Comparison of ENCODE assay signal across 20 cellular contexts in genomic region chr20:1920826-1921225, GRCh38. TPM values are rescaled to one million over a fixed set of nuclear protein-coding genes. Genes with fewer than 3 reads are reported as not detected.
DNase-seq lines count a peak whose midpoint lies in the region; ATAC-seq, FAIRE-seq and TF ChIP-seq lines count a peak whose summit lies in the region.
"Had no signal": no experiment of that assay in that cellular context is flagged by ENCODE, and none has a peak within 500 bp of the region (broad histone marks: within the 10 kb centered on the region; RNA-seq: fewer than 3 reads in every experiment).

No MANE protein-coding gene starts in this region.

- POLR2A ChIA-PET in A549 (lab: Yijun Ruan, JAX), result no interaction called here

- TF ChIP-seq POLR2A in A549 (IDR thresholded peaks at IDR 0.05; ENCODE audit: low read length), result no peak

- H3K4me3 ChIP-seq in A549 (no peak overlapping the region), kidney (ENCODE audit: low read length in 2 of 2) (no peak overlapping the region), mucosa of descending colon (no peak overlapping the region)

- ATAC-seq in A549 (peak in 1 of 2 experiments; percentile 49; a peak in 3 of 6 replicates), mucosa of descending colon (peak; percentile 7)

- H3K4me2 ChIP-seq in A549, result peak overlapping the region; percentile 59
- H3K4me2 ChIP-seq: KMS-11 had no signal

- DNase-seq in A549 (ENCODE audit: low read depth in 1 of 2, low spot score in 1 of 2), result no peak
- peak; percentile 37 for DNase-seq in kidney
- peak in 1 of 3 donors; percentile 10 for DNase-seq in mucosa of descending colon
- no peak for DNase-seq in DMS114 treated with DMSO at 0.1 percent for 48 hours (lab: John Stamatoyannopoulos, UW; ENCODE audit: unreplicated experiment)
- DNase-seq in SW480 (ENCODE audit: low spot score), result no peak
- DNase-seq in NCI-H1436 (lab: John Stamatoyannopoulos, UW), result no peak
- DNase-seq in NCI-H345 (lab: John Stamatoyannopoulos, UW), result no peak
- DNase-seq: COR-L47, DMS53, GOT3, NCI-H187 treated with DMSO at 0.1 percent for 48 hours, NCI-H2227 treated with DMSO at 0.1 percent for 48 hours, NCI-H524, NCI-H82, RPMI8226, SHP77 treated with DMSO at 0.1 percent for 48 hours had no signal

- H3K4me1 ChIP-seq in A549 (peaks cover 33% of the 10 kb centered on the region), kidney (ENCODE audit: control insufficient read depth in 1 of 2, insufficient read depth in 1 of 2, low read depth in 1 of 2, low read length in 2 of 2) (peaks cover 6 to 15% of the 10 kb centered on the region in 2 donors), mucosa of descending colon (ENCODE audit: low read depth) (peaks cover 10% of the 10 kb centered on the region)

- no peak for TF ChIP-seq RAD21 in A549 (conservative IDR thresholded peaks at IDR 0.05 in 1 of 2, IDR thresholded peaks at IDR 0.05 in 1 of 2)

- intact Hi-C loops in kidney (cut with DNase I), result no loop called here
- intact Hi-C loops in mucosa of descending colon (cut with DNase I, micrococcal nuclease), result no loop called here

- peak; percentile 49 for FAIRE-seq in A549 (lab: Jason Lieb, UNC)
- no peak for FAIRE-seq in kidney (lab: Jason Lieb, UNC)
- FAIRE-seq: GM12891 had no signal

- TF ChIP-seq CTCF in A549 (IDR thresholded peaks at IDR 0.05) (no peak), VCaP (conservative IDR thresholded peaks at IDR 0.05) (no peak), kidney (IDR thresholded peaks at IDR 0.05; ENCODE audit: borderline replicate concordance, extremely low read depth, insufficient read depth) (no peak), mucosa of descending colon (IDR thresholded peaks at IDR 0.05) (no peak)

- CTCF ChIA-PET in A549 (lab: Yijun Ruan, JAX), result no interaction called here

- no peak overlapping the region for H3K9ac ChIP-seq in kidney (ENCODE audit: low read length in 2 of 2)
- H3K9ac ChIP-seq: KMS-11 had no signal

- TF ChIP-seq EP300 in A549 (IDR thresholded peaks at IDR 0.05), result no peak

- H3K36me3 ChIP-seq in kidney (ENCODE audit: control insufficient read depth in 1 of 2, insufficient read depth in 2 of 2, low read length in 2 of 2) (no peaks in the 10 kb centered on the region), mucosa of descending colon (ENCODE audit: low read depth) (no peaks in the 10 kb centered on the region)

- 49% methylated on average over 6 of the region's 6 CpGs for WGBS in A549 (ENCODE audit: missing lambda C conversion rate)

- H3K27ac ChIP-seq in A549, result peak overlapping the region; percentile 74 to 87
- peak overlapping the region; percentile 54 for H3K27ac ChIP-seq in VCaP
- H3K27ac ChIP-seq in kidney (ENCODE audit: low read depth in 2 of 2, low read length in 2 of 2), result peak overlapping the region in 1 of 2 donors; percentile 26
- H3K27ac ChIP-seq: 22Rv1, KMS-11 had no signal

- H3K9me3 ChIP-seq in A549, result no peaks in the 10 kb centered on the region
- H3K9me3 ChIP-seq in kidney (ENCODE audit: control insufficient read depth in 1 of 2, low read length in 2 of 2), result no peaks in the 10 kb centered on the region
- H3K9me3 ChIP-seq in mucosa of descending colon, result no peaks in the 10 kb centered on the region

TF ChIP-seq in A549, 52 proteins besides CTCF, POLR2A, EP300 and RAD21:
- TF ChIP-seq BCL3 (IDR thresholded peaks at IDR 0.05) (no peak), NR3C1 (IDR thresholded peaks at IDR 0.05) (no peak), MAZ (IDR thresholded peaks at IDR 0.05; ENCODE audit: borderline replicate concordance, low read depth, low read length) (no peak), POLR2AphosphoS2 (conservative IDR thresholded peaks at IDR 0.05; ENCODE audit: low read length) (no peak), PBX3 (IDR thresholded peaks at IDR 0.05) (no peak), JUN (IDR thresholded peaks at IDR 0.05) (no peak), KDM1A (IDR thresholded peaks at IDR 0.05; ENCODE audit: low read depth) (no peak), HDAC2 (IDR thresholded peaks at IDR 0.05) (no peak), CHD4 (IDR thresholded peaks at IDR 0.05; ENCODE audit: borderline replicate concordance) (no peak), KDM5A (IDR thresholded peaks at IDR 0.05) (no peak), RNF2 (IDR thresholded peaks at IDR 0.05; ENCODE audit: borderline replicate concordance, low read depth) (no peak), HEYL (CRISPR knock-in tag; IDR thresholded peaks at IDR 0.05) (no peak), HOXB5 (CRISPR knock-in tag; IDR thresholded peaks at IDR 0.05) (no peak), SREBF2 (IDR thresholded peaks at IDR 0.05) (no peak)

RNA-seq across cellular contexts. Expression of gene SIRPA, which starts 25.6 kb away (rescaled TPM):
- polyA plus RNA-seq in A549 (2011; rRNA removed) (12.8 and 18.3 TPM in 2 replicates), A549 (2017; fragmentation: RNase III; extraction: RNeasy Plus Mini Kit Qiagen cat#74134 plus additional on column Dnase treatment) (21.2 to 22.0 TPM (median 21.6 TPM) in 3 replicates), kidney (ENCODE audit: insufficient read depth, low read depth, low replicate concordance) (24.7 TPM)
- 28.5 and 34.4 TPM in 2 replicates for polyA plus RNA-seq in A549 (2012; cell fraction: cytosol; rRNA removed)
- polyA plus RNA-seq in A549 (2012; cell fraction: nucleus; rRNA removed), result 31.9 and 32.8 TPM in 2 replicates
- 11.8 and 14.1 TPM in 2 replicates for polyA minus RNA-seq in A549 (2011; rRNA and poly(A)+ RNA removed)
- total RNA-seq in kidney (46.6 TPM), mucosa of descending colon (10 to 100 TPM in 2 of 3 donors, 1 to 10 TPM in 1; 7.6 to 24.4 (median 14.1) TPM)
